1 cellular context compared by ENCODE assay signal in genomic region chr1:55172272-55172671, GRCh38.
A peak's percentile ranks its signal among the peaks of the same experiment; 100 is the strongest.
TF ChIP-seq lines count a peak whose summit lies in the region.

No MANE protein-coding gene starts in this region.

TF ChIP-seq in liver, 16 proteins besides CTCF, POLR2A, EP300 and RAD21 (continued from another document):
- peak; percentile 14 for TF ChIP-seq REST (IDR thresholded peaks at IDR 0.05)
- no peak for TF ChIP-seq HNF4G (IDR thresholded peaks at IDR 0.05)
